ENCODE assay signal across 1 cellular context in the genomic region with DNA sequence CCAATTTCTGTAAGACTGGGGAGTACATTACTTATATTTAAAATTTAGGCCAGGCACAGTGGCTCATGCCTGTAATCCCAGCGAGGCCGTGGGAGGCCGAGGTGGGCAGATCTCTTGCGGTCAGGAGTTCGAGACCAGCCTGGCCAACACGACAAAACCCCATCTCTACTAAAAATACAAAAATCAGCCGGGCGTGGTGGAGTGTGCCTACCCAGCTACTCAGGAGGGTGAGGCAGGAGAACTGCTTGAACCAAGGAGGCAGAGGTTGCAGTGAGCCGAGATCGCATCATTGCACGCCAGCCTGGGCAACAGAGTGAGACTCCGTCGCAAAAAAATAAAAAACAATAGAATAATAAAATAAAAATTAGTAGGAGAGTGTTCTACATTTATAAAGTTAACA.
TF ChIP-seq lines count a peak whose summit lies in the region.

No MANE protein-coding gene starts in this region.

TF ChIP-seq in GM12878, 131 proteins besides CTCF, POLR2A, EP300 and RAD21:
- TF ChIP-seq MLLT1 (IDR thresholded peaks at IDR 0.05) (peak; percentile 95), RUNX3 (IDR thresholded peaks at IDR 0.05; ENCODE audit: low read length) (peak; percentile 36), EED (IDR thresholded peaks at IDR 0.05; ENCODE audit: low read depth) (0 out of 2 replicates have a peak, but pooled peaks have one; percentile 33)
